In the genomic region with DNA sequence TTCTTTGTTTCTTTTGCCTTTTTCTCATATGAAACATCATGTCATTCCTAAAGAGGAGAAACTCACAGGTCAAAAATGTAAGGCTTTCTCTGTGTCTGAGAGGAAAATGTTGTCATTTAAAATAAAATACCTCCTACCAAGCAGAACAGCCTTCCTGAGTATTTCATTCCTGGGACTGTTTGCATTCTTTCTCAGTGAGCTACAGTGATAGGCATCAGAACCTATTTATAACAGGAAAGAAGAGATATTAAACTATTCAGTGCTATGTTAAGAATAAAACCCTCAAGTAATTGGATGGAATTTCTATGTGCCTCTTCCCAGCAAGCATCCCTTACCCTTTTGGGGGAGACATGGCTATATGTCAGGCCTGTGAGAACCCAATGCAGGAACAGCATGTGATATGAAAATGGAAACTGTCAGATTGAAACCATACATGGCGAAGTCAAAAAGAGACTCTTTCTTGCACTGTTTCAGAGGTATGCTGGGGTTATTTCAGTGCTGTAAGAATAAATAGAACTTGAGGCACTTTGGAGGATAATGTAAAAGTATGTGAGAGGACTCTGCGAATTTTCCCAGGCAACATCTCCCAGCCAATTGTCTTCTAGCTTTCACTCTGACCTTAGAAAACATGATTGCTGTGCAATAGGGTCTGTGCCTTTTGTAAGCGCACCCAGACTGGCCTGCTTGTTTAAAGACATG, we compare ENCODE assay signal across 8 cellular contexts.
DNase-seq lines count a peak whose midpoint lies in the region; ATAC-seq and TF ChIP-seq lines count a peak whose summit lies in the region.

No MANE protein-coding gene starts in this region.

- H3K9me3 ChIP-seq in gastrocnemius medialis = peaks cover 0 to 2% (median 0%) of the 10 kb centered on the region in 3 donors

- peak overlapping the region in 1 of 4 donors; percentile 27 for H3K4me3 ChIP-seq in gastrocnemius medialis

- intact Hi-C loops in gastrocnemius medialis (cut with DNase I; ENCODE audit: low total_unique reads) = no loop called here

- in situ Hi-C loops in gastrocnemius medialis (cut with MboI; ENCODE audit: low sequenced_read_pairs in 4 of 4) = no loop called here

- no peak for TF ChIP-seq POLR2A in gastrocnemius medialis (IDR thresholded peaks at IDR 0.05)

- H3K27me3 ChIP-seq in gastrocnemius medialis = no peaks in the 10 kb centered on the region

- H3K4me1 ChIP-seq in gastrocnemius medialis = no peaks in the 10 kb centered on the region

- DNase-seq in dermis microvascular lymphatic vessel endothelial cell (ENCODE audit: low read depth in 2 of 2) = peak; percentile 70 to 95
- no peak for DNase-seq in gastrocnemius medialis
- no peak for DNase-seq in Kasumi-1 (lab: John Stamatoyannopoulos, UW)
- DNase-seq in DMS53 (lab: John Stamatoyannopoulos, UW) = no peak
- DNase-seq in foreskin melanocyte = no peak
- DNase-seq in NK-92 treated with Interleukin-12 subunit alpha and Interleukin-12 subunit beta, amount 100 ng/mL, for 24 hours (lab: John Stamatoyannopoulos, UW) = no peak

- ATAC-seq in GM19023 (IDR thresholded peaks at IDR 0.05; ENCODE audit: unreplicated experiment) (peak; percentile 69), HG03378 (IDR thresholded peaks at IDR 0.05; ENCODE audit: unreplicated experiment) (peak; percentile 82), gastrocnemius medialis (no peak)

- no peaks in the 10 kb centered on the region for H3K36me3 ChIP-seq in gastrocnemius medialis

- peak overlapping the region in 3 of 4 donors; percentile 5 to 60 (median 13) for H3K27ac ChIP-seq in gastrocnemius medialis

- TF ChIP-seq CTCF in gastrocnemius medialis (IDR thresholded peaks at IDR 0.05 in 4 of 5, conservative IDR thresholded peaks at IDR 0.05 in 1 of 5) = no peak

Comparison
In these comparisons a context has a peak if more than half of its experiments do, and no peak if none do; other contexts are left out.
1. ATAC-seq: peak in GM19023 (single experiment) and HG03378 (single experiment); none in gastrocnemius medialis (0 of 2).
2. DNase-seq: peak in dermis microvascular lymphatic vessel endothelial cell (2 of 2); none in gastrocnemius medialis (0 of 2), Kasumi-1 (0 of 2), DMS53 (single experiment), foreskin melanocyte (single experiment) and NK-92 treated with Interleukin-12 subunit alpha and Interleukin-12 subunit beta, amount 100 ng/mL, for 24 hours (single experiment).